ENCODE assay signal across 8 cellular contexts in genomic region chr11:93849751-93850584, GRCh38. TPM values are rescaled to one million over a fixed set of nuclear protein-coding genes. Genes with fewer than 3 reads are reported as not detected.
DNase-seq lines count a peak whose midpoint lies in the region; ATAC-seq, FAIRE-seq and TF ChIP-seq lines count a peak whose summit lies in the region.

No MANE protein-coding gene starts in this region.

- no peaks in the 10 kb centered on the region for H3K9me3 Mint-ChIP-seq in stimulated activated effector memory CD8-positive, alpha-beta T cell treated with anti-CD3 and anti-CD28 coated beads, Interleukin-12 subunit alpha, Interleukin-12 subunit beta, amount 100 ng/mL, for 72 hours

- H3K4me1 Mint-ChIP-seq in stimulated activated effector memory CD8-positive, alpha-beta T cell treated with anti-CD3 and anti-CD28 coated beads, Interleukin-12 subunit alpha, Interleukin-12 subunit beta, amount 100 ng/mL, for 72 hours: no peaks in the 10 kb centered on the region

- no TSS peak for BruUV-seq in PC-3 (replicated peaks; lab: Mats Ljungman, UMichigan)

- H3K27ac ChIP-seq in PC-3 (ENCODE audit: low read length): peak overlapping the region; percentile 88
- peak overlapping the region in 1 of 4 donors; percentile 23 for H3K27ac ChIP-seq in pancreas

- no peaks in the 10 kb centered on the region for H3F3A ChIP-seq in PC-3 (ENCODE audit: low read length, unreplicated experiment)

- H3K79me2 ChIP-seq in PC-3 (ENCODE audit: low read length): peaks cover 18% of the 10 kb centered on the region

- H3K36me3 ChIP-seq in PC-3 (ENCODE audit: low read depth, low read length) (no peaks in the 10 kb centered on the region), pancreas (no peaks in the 10 kb centered on the region)

- H3K9me2 ChIP-seq in PC-3 (replicated peaks; ENCODE audit: low read length): no peaks in the 10 kb centered on the region

- TF ChIP-seq CTCF in PC-3 (conservative IDR thresholded peaks at IDR 0.05; ENCODE audit: low read depth, low read length) (peak; percentile 38; the same call in 1 of the 2 replicates), fibroblast of mammary gland (conservative IDR thresholded peaks at IDR 0.05; ENCODE audit: control insufficient read depth, insufficient read depth, low read depth, low read length) (no peak), pancreas (IDR thresholded peaks at IDR 0.05) (no peak)

- WGBS in pancreas, 2 donors: 3 to 4% methylated on average over 54 to 66 of the region's 66 CpGs

- no peak overlapping the region for H3K4me3 Mint-ChIP-seq in stimulated activated effector memory CD8-positive, alpha-beta T cell treated with anti-CD3 and anti-CD28 coated beads, Interleukin-12 subunit alpha, Interleukin-12 subunit beta, amount 100 ng/mL, for 72 hours

- intact Hi-C loops in PC-3 (cut with micrococcal nuclease) (loop anchor here (2.0 to 5.0 kb wide), 3 partner anchors 47 to 109 kb away; partner anchors contain the start of genes C11orf54, MED17 and TAF1D), pancreas (cut with DNase I) (no loop called here)

- H3K4me1 ChIP-seq in PC-3 (ENCODE audit: insufficient read depth, low read length) (peaks cover 38% of the 10 kb centered on the region), pancreas (peaks cover 0 to 5% (median 0%) of the 10 kb centered on the region in 3 donors)

- CTCF ChIA-PET in PC-3 (lab: Charles Lee): interaction anchor here (0.6 to 1.2 kb wide), 7 partner anchors 45 to 599 kb away, joined by 3 to 14 read pairs (median 4); partner anchors contain the start of genes C11orf54 and MED17

- peak overlapping the region; percentile 93 for H3K4me2 ChIP-seq in PC-3 (ENCODE audit: low read length)

- peak overlapping the region; percentile 81 for H3K4me3 ChIP-seq in PC-3 (ENCODE audit: low read length)
- peak overlapping the region; percentile 40 for H3K4me3 ChIP-seq in fibroblast of mammary gland (ENCODE audit: control insufficient read depth, low read depth, low read length)
- H3K4me3 ChIP-seq in pancreas: peak overlapping the region; percentile 40 to 57 (median 44)

- FAIRE-seq in pancreas (lab: Jason Lieb, UNC): no peak

- peak overlapping the region; percentile 95 for H3K9ac ChIP-seq in PC-3 (ENCODE audit: low read length)

- H3K27me3 ChIP-seq in PC-3 (ENCODE audit: low read length) (no peaks in the 10 kb centered on the region), pancreas (no peaks in the 10 kb centered on the region)

- POLR2A ChIA-PET in PC-3 (lab: Charles Lee; ENCODE audit: unreplicated experiment): interaction anchor here (0.5 to 1.5 kb wide), 14 partner anchors 8 to 1154 kb away, joined by 3 to 24 read pairs (median 6); partner anchors contain the start of genes C11orf54 and TAF1D

- H3K36me3 Mint-ChIP-seq in stimulated activated effector memory CD8-positive, alpha-beta T cell treated with anti-CD3 and anti-CD28 coated beads, Interleukin-12 subunit alpha, Interleukin-12 subunit beta, amount 100 ng/mL, for 72 hours: no peaks in the 10 kb centered on the region

- 0 out of 2 replicates have a peak, but pooled peaks cover 6% of the 10 kb centered on the region for H4K20me1 ChIP-seq in PC-3 (ENCODE audit: low read length)

- H2AFZ ChIP-seq in PC-3 (ENCODE audit: low read length): peak overlapping the region; percentile 80

- ATAC-seq in PC-3 (peak; percentile 75), pancreas (peak; percentile 78 to 91 (median 84)), GM21526 (IDR thresholded peaks at IDR 0.05; ENCODE audit: low FRiP score, unreplicated experiment) (no peak), GM18907 (IDR thresholded peaks at IDR 0.05; ENCODE audit: unreplicated experiment) (no peak), GM18520 (IDR thresholded peaks at IDR 0.05; ENCODE audit: unreplicated experiment) (no peak)
- no peak for ATAC-seq in stimulated activated effector memory CD8-positive, alpha-beta T cell treated with anti-CD3 and anti-CD28 coated beads, Interleukin-12 subunit alpha, Interleukin-12 subunit beta, amount 100 ng/mL, for 72 hours

- no peaks in the 10 kb centered on the region for H3K9me3 ChIP-seq in PC-3 (ENCODE audit: low read length)
- no peaks in the 10 kb centered on the region for H3K9me3 ChIP-seq in pancreas

- DNase-seq in Daoy (ENCODE audit: low read depth): peak; percentile 22
- peak; percentile 30 for DNase-seq in PC-3
- peak; percentile 33 for DNase-seq in fibroblast of mammary gland (ENCODE audit: low read depth)
- peak; percentile 21 to 79 (median 50) for DNase-seq in pancreas
- DNase-seq in stimulated activated effector memory CD8-positive, alpha-beta T cell treated with anti-CD3 and anti-CD28 coated beads, Interleukin-12 subunit alpha, Interleukin-12 subunit beta, amount 100 ng/mL, for 72 hours (ENCODE audit: low spot score in 2 of 2): no peak

- H3K27ac Mint-ChIP-seq in stimulated activated effector memory CD8-positive, alpha-beta T cell treated with anti-CD3 and anti-CD28 coated beads, Interleukin-12 subunit alpha, Interleukin-12 subunit beta, amount 100 ng/mL, for 72 hours: no peak overlapping the region

RNA-seq across cellular contexts. Expression of gene VSTM5, which starts 0.5 kb away (rescaled TPM):
- not detected in 2 replicates for total RNA-seq in Daoy (2014; rRNA removed; shearing (Covaris generic))
- total RNA-seq in PC-3 (2014; rRNA removed) (12.6 and 15.6 TPM in 2 replicates), pancreas (under 1 TPM; 0.18 to 0.31 (median 0.26) TPM)
- under 1 TPM; 0.23 to 0.27 TPM for polyA plus RNA-seq in pancreas

Comparison
In these comparisons a context has a peak if more than half of its experiments do, and no peak if none do; other contexts are left out.
1. DNase-seq: peak in Daoy (single experiment), PC-3 (single experiment), fibroblast of mammary gland (single experiment) and pancreas (6 of 6); none in stimulated activated effector memory CD8-positive, alpha-beta T cell treated with anti-CD3 and anti-CD28 coated beads, Interleukin-12 subunit alpha, Interleukin-12 subunit beta, amount 100 ng/mL, for 72 hours (0 of 2).
2. ATAC-seq: peak in PC-3 (single experiment) and pancreas (4 of 4); none in stimulated activated effector memory CD8-positive, alpha-beta T cell treated with anti-CD3 and anti-CD28 coated beads, Interleukin-12 subunit alpha, Interleukin-12 subunit beta, amount 100 ng/mL, for 72 hours (single experiment), GM21526 (single experiment), GM18907 (single experiment) and GM18520 (single experiment).
3. RNA of gene VSTM5, which starts 0.5 kb away (total RNA-seq): 12.6 to 15.6 TPM in PC-3; 0.18 to 0.31 TPM in pancreas and not detected in Daoy; every median in the first group is over 10 times any median in the second.
4. Peak in every context shown above with its lines, with median percentiles within 50 percentile points of each other: H3K4me3 ChIP-seq.